Comparison of ENCODE assay signal across 26 cellular contexts in the genomic region with DNA sequence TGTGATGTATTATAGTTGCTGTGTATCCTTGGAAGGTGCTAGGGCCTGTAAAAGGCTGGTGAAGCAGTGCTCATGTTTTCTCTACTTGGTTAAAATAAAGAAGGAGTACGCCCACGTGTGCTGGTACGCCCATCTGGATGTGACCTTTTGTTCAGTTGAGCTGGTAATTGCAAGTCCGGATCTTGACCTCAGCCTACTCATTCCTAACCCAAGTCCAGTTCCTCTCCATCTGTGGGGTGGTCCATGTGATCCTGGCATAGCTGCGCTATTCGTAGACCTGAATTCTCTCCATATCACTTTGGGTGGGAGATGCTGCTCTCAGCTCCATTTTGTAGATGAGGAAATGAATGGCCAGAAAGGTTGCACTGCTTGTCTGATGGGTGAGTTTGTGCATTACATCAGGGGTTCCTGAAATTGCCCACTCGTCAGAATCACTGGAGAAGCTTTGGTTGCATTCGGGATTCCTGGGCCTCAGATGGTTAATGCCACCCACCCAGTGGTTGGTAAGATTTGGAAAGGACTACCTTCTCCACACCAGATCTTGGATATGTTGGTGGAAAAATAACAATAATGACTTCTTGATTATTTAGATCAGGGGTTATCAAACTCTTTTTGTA.
"Had no signal": no experiment of that assay in that cellular context is flagged by ENCODE, and none has a peak within 500 bp of the region (broad histone marks: within the 10 kb centered on the region; RNA-seq: fewer than 3 reads in every experiment).

No MANE protein-coding gene starts in this region.

- H3K4me3 Mint-ChIP-seq: naive thymus-derived CD4-positive, alpha-beta T cell; natural killer cell treated with Interleukin-12 subunit alpha and Interleukin-12 subunit beta and Interleukin-15 and Interleukin-18, amount 100 ng/mL, for 72 hours; stimulated activated naive CD8-positive, alpha-beta T cell treated with anti-CD3 and anti-CD28 coated beads, Interleukin-15, Interleukin-2, amounts not matched to agents 100 ng/mL and 50 ng/mL, for 24 hours had no signal

- H3K9me3 ChIP-seq: heart left ventricle, left ventricle myocardium inferior, mucosa of descending colon, pancreas, prostate gland, suprapubic skin, thoracic aorta, tibial artery, uterus had no signal

- H3K36me3 Mint-ChIP-seq: natural killer cell treated with Interleukin-12 subunit alpha and Interleukin-12 subunit beta and Interleukin-15 and Interleukin-18, amount 100 ng/mL, for 72 hours had no signal

- H3K27ac Mint-ChIP-seq: naive thymus-derived CD4-positive, alpha-beta T cell; natural killer cell treated with Interleukin-12 subunit alpha and Interleukin-12 subunit beta and Interleukin-15 and Interleukin-18, amount 100 ng/mL, for 72 hours; stimulated activated naive CD8-positive, alpha-beta T cell treated with anti-CD3 and anti-CD28 coated beads, Interleukin-15, Interleukin-2, amounts not matched to agents 100 ng/mL and 50 ng/mL, for 24 hours had no signal

- H3K36me3 ChIP-seq: left ventricle myocardium inferior, pancreas, prostate gland, suprapubic skin, thoracic aorta, uterus had no signal

- DNase-seq: heart left ventricle; islet precursor cell; left ventricle myocardium inferior; mesendoderm; midbrain; mucosa of descending colon; naive thymus-derived CD4-positive, alpha-beta T cell; pancreas; posterior cingulate gyrus; retina; right cardiac atrium; stimulated activated CD4-positive, alpha-beta T cell treated with anti-CD3 and anti-CD28 coated beads, Interleukin-12 subunit alpha, Interleukin-12 subunit beta, amount 100 ng/mL, for 4 hours; stimulated activated CD4-positive, alpha-beta T cell treated with anti-CD3 and anti-CD28 coated beads, Interleukin-15, amount 100 ng/mL, for 24 hours; stimulated activated CD4-positive, alpha-beta T cell treated with anti-CD3 and anti-CD28 coated beads, Interleukin-2, amount 100 ng/mL, for 24 hours; stimulated activated CD4-positive, alpha-beta T cell treated with anti-CD3 and anti-CD28 coated beads, Interleukin-4, amount 100 ng/mL, for 1 hour; stimulated activated naive CD4-positive, alpha-beta T cell; tibial artery; trophoblast cell; uterus had no signal

- H3K27ac ChIP-seq: heart left ventricle, left ventricle myocardium inferior, pancreas, prostate gland, skin epidermis, suprapubic skin, thoracic aorta, tibial artery, uterus had no signal

- H3K27me3 Mint-ChIP-seq: naive thymus-derived CD4-positive, alpha-beta T cell; natural killer cell treated with Interleukin-12 subunit alpha and Interleukin-12 subunit beta and Interleukin-15 and Interleukin-18, amount 100 ng/mL, for 72 hours; stimulated activated naive CD8-positive, alpha-beta T cell treated with anti-CD3 and anti-CD28 coated beads, Interleukin-15, Interleukin-2, amounts not matched to agents 100 ng/mL and 50 ng/mL, for 24 hours had no signal

- H3K4me3 ChIP-seq: heart left ventricle, left ventricle myocardium inferior, lung, mucosa of descending colon, pancreas, prostate gland, skin epidermis, suprapubic skin, thoracic aorta, tibial artery, uterus had no signal

- H3K4me1 ChIP-seq: pancreas, prostate gland, suprapubic skin, uterus had no signal

- ATAC-seq: heart left ventricle; mucosa of descending colon; naive thymus-derived CD4-positive, alpha-beta T cell; natural killer cell treated with Interleukin-12 subunit alpha and Interleukin-12 subunit beta and Interleukin-15 and Interleukin-18, amount 100 ng/mL, for 72 hours; pancreas; right cardiac atrium had no signal

- H3K9me3 Mint-ChIP-seq: naive thymus-derived CD4-positive, alpha-beta T cell; natural killer cell treated with Interleukin-12 subunit alpha and Interleukin-12 subunit beta and Interleukin-15 and Interleukin-18, amount 100 ng/mL, for 72 hours; stimulated activated naive CD8-positive, alpha-beta T cell treated with anti-CD3 and anti-CD28 coated beads, Interleukin-15, Interleukin-2, amounts not matched to agents 100 ng/mL and 50 ng/mL, for 24 hours had no signal

- H3K27me3 ChIP-seq: heart left ventricle, pancreas, suprapubic skin, tibial artery, uterus had no signal
